21 cellular contexts compared by ENCODE assay signal in genomic region chr2:133194777-133195335, GRCh38.
DNase-seq lines count a peak whose midpoint lies in the region; ATAC-seq, FAIRE-seq and TF ChIP-seq lines count a peak whose summit lies in the region.
"Had no signal": no experiment of that assay in that cellular context is flagged by ENCODE, and none has a peak within 500 bp of the region (broad histone marks: within the 10 kb centered on the region; RNA-seq: fewer than 3 reads in every experiment).

No MANE protein-coding gene starts in this region.

- CTCF ChIA-PET in HepG2 (lab: Yijun Ruan, JAX; ENCODE audit: low intra/inter-chr PET ratio, low total read pairs): no interaction called here

- TF ChIP-seq POLR2A in HepG2 (IDR thresholded peaks at IDR 0.05; ENCODE audit: insufficient read depth in 1 of 2, low read depth in 2 of 2, low read length in 2 of 2): no peak

- intact Hi-C loops in HepG2 (cut with micrococcal nuclease; ENCODE audit: unreplicated experiment): no loop called here

- no peak overlapping the region for H3K9ac ChIP-seq in liver (ENCODE audit: low read depth in 1 of 2, low read length in 2 of 2)
- H3K9ac ChIP-seq in HepG2 (ENCODE audit: insufficient read depth, low read depth, low read length): no peak overlapping the region

- DNase-seq in HepG2 (ENCODE audit: low spot score): no peak
- DNase-seq in RCC 7860 (ENCODE audit: low spot score): peak; percentile 58
- DNase-seq in left lobe of liver (ENCODE audit: low spot score): no peak
- DNase-seq in renal cortical epithelial cell (ENCODE audit: low read depth): peak; percentile 60
- no peak for DNase-seq in SIG-M5 (lab: John Stamatoyannopoulos, UW)
- no peak for DNase-seq in C1 segment of cervical spinal cord (lab: John Stamatoyannopoulos, UW)
- DNase-seq: Calu3; CD4-positive, alpha-beta memory T cell; DMS53; DND-41; EL; KG1 had no signal

- 39% methylated on average over 5 of the region's 5 CpGs for WGBS in liver
- WGBS in HepG2 (ENCODE audit: low lambda C conversion rate): 2% methylated on average over 5 of the region's 5 CpGs

- H3K4me2 ChIP-seq in HepG2 (ENCODE audit: low read depth, low read length): no peak overlapping the region
- H3K4me2 ChIP-seq: GM23338 had no signal

- BruUV-seq in HepG2 (replicated peaks; lab: Mats Ljungman, UMichigan): no TSS peak

- H3K27me3 ChIP-seq in liver (ENCODE audit: control insufficient read depth in 4 of 4, insufficient read depth in 4 of 4, low read length in 3 of 4): no peaks in the 10 kb centered on the region
- no peaks in the 10 kb centered on the region for H3K27me3 ChIP-seq in HepG2 (ENCODE audit: control insufficient read depth in 1 of 2, insufficient read depth in 2 of 2, low read length in 2 of 2)

- H3K36me3 ChIP-seq in liver (ENCODE audit: control insufficient read depth in 4 of 4, insufficient read depth in 3 of 4, low read depth in 1 of 4, low read length in 3 of 4): no peaks in the 10 kb centered on the region
- H3K36me3 ChIP-seq in HepG2 (replicated peaks in 1 of 2; ENCODE audit: control insufficient read depth in 1 of 2, insufficient read depth in 2 of 2, low read length in 2 of 2): no peaks in the 10 kb centered on the region

- H2AFZ ChIP-seq in HepG2 (ENCODE audit: low read length): no peak overlapping the region
- H2AFZ ChIP-seq: GM23338 had no signal

- no peak for TF ChIP-seq EP300 in HepG2 (IDR thresholded peaks at IDR 0.05; ENCODE audit: low read depth in 2 of 2, low read length in 2 of 2)
- no peak for TF ChIP-seq EP300 in HepG2 (CRISPR knock-in tag; IDR thresholded peaks at IDR 0.05; ENCODE audit: borderline replicate concordance)

- no peaks in the 10 kb centered on the region for H3K79me2 ChIP-seq in HepG2 (ENCODE audit: insufficient read depth, low read length)

- H4K20me1 ChIP-seq in HepG2 (ENCODE audit: insufficient read depth, low read length): no peaks in the 10 kb centered on the region

- in situ Hi-C loops in HepG2 (cut with HindIII; ENCODE audit: extremely low pct_ligation_motif_present, low pct_unique_long_range_greater_than_20kb): no loop called here

- H3K4me3 ChIP-seq in liver (ENCODE audit: low read depth in 1 of 3, low read length in 3 of 3) (no peak overlapping the region), HepG2 (replicated peaks in 1 of 3; ENCODE audit: insufficient read depth in 1 of 3, low read depth in 2 of 3, low read length in 3 of 3) (no peak overlapping the region)
- H3K4me3 ChIP-seq: GM23338 had no signal

- H3K9me3 ChIP-seq in liver (ENCODE audit: control insufficient read depth in 4 of 4, low read length in 3 of 4) (no peaks in the 10 kb centered on the region), HepG2 (ENCODE audit: low read length) (peaks cover 37% of the 10 kb centered on the region)

- peak overlapping the region; percentile 46 to 60 for H3K27ac ChIP-seq in liver (ENCODE audit: low read depth in 1 of 2, low read length in 2 of 2)
- H3K27ac ChIP-seq in HepG2 (ENCODE audit: extremely low read length, insufficient read depth, low read length): no peak overlapping the region
- H3K27ac ChIP-seq: 22Rv1 had no signal

- TF ChIP-seq CTCF in liver (IDR thresholded peaks at IDR 0.05; ENCODE audit: low read depth, low read length, missing input control) (no peak), HepG2 (CRISPR knock-in tag; IDR thresholded peaks at IDR 0.05) (no peak)

- no peak for FAIRE-seq in HepG2 (lab: Jason Lieb, UNC)
- no peak for FAIRE-seq in RCC 7860 (lab: Jason Lieb, UNC)
- FAIRE-seq: G401.6, GM12892, GM18507, H54, HTR-8/SVneo had no signal

- POLR2A ChIA-PET in HepG2 (lab: Yijun Ruan, JAX): no interaction called here

- ATAC-seq in HepG2 (no peak), left lobe of liver (peak; percentile 70), HG03095 (IDR thresholded peaks at IDR 0.05; ENCODE audit: unreplicated experiment) (no peak)
- ATAC-seq: GM23338 had no signal

- H3K4me1 ChIP-seq in liver (ENCODE audit: control insufficient read depth in 4 of 4, insufficient read depth in 4 of 4, low read length in 3 of 4) (peaks cover 2 to 53% (median 37%) of the 10 kb centered on the region in 4 donors), HepG2 (ENCODE audit: insufficient read depth, low read length) (no peaks in the 10 kb centered on the region)

- TF ChIP-seq RAD21 in liver (IDR thresholded peaks at IDR 0.05): no peak
- TF ChIP-seq RAD21 in HepG2 (CRISPR knock-in tag; IDR thresholded peaks at IDR 0.05): no peak

TF ChIP-seq in liver, 16 proteins besides CTCF, POLR2A, EP300 and RAD21:
- TF ChIP-seq ATF3 (IDR thresholded peaks at IDR 0.05) (no peak), HNF4A (conservative IDR thresholded peaks at IDR 0.05) (peak in 1 of 2 donors; percentile 7)
TF ChIP-seq in liver: peak in this region for 1.

TF ChIP-seq in HepG2, 621 proteins besides CTCF, POLR2A, EP300 and RAD21:
- TF ChIP-seq POLR2AphosphoS2 (IDR thresholded peaks at IDR 0.05; ENCODE audit: low read depth, low read length): no peak
- TF ChIP-seq CEBPG (CRISPR knock-in tag; IDR thresholded peaks at IDR 0.05): no peak
- TF ChIP-seq ZNF7 (CRISPR knock-in tag; IDR thresholded peaks at IDR 0.05): no peak
- no peak for TF ChIP-seq ZFAT (CRISPR knock-in tag; conservative IDR thresholded peaks at IDR 0.05)
- TF ChIP-seq ZNF761 (CRISPR knock-in tag; conservative IDR thresholded peaks at IDR 0.05): no peak
- no peak for TF ChIP-seq DPF2 (CRISPR knock-in tag; IDR thresholded peaks at IDR 0.05; ENCODE audit: borderline replicate concordance, low read depth)
- no peak for TF ChIP-seq ZNF235 (CRISPR knock-in tag; IDR thresholded peaks at IDR 0.05; ENCODE audit: borderline replicate concordance)

Comparison
In these comparisons a context has a peak if more than half of its experiments do, and no peak if none do; other contexts are left out.
1. DNase-seq: peak in RCC 7860 (single experiment) and renal cortical epithelial cell (single experiment); none in HepG2 (single experiment), left lobe of liver (single experiment), SIG-M5 (single experiment) and C1 segment of cervical spinal cord (0 of 14).